Comparison of ENCODE assay signal across 1 cellular context in genomic region chr16:74652249-74652648, GRCh38.
TF ChIP-seq lines count a peak whose summit lies in the region.

No MANE protein-coding gene starts in this region.

TF ChIP-seq in HepG2, 621 proteins besides CTCF, POLR2A, EP300 and RAD21:
- TF ChIP-seq MAFK (conservative IDR thresholded peaks at IDR 0.05 in 1 of 2, IDR thresholded peaks at IDR 0.05 in 1 of 2; ENCODE audit: low read length in 2 of 2) (no peak), SRF (IDR thresholded peaks at IDR 0.05; ENCODE audit: low read depth, low read length) (peak; percentile 54; the same call in 1 of the 2 replicates)
